ENCODE assay signal across 23 cellular contexts in the genomic region with DNA sequence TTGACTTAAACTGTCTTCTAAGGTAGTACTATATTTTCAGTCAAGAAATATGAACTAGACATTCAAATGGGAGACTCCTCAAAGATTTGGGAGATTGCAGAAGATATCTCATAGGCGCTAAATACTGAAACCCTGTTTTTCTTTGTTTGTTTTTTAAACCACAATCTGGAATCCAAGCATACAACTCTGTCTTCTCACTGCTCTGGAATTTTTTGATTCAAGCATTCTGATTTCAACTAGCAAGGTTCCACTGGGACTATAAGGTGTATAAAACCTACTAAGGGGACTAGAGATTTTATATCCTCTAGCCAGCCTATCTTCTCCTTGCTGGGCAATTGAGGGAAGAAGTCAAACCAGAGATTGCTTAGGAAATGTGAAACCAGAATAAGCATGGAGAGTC.
DNase-seq lines count a peak whose midpoint lies in the region; ATAC-seq, FAIRE-seq and TF ChIP-seq lines count a peak whose summit lies in the region.
"Had no signal": no experiment of that assay in that cellular context is flagged by ENCODE, and none has a peak within 500 bp of the region (broad histone marks: within the 10 kb centered on the region; RNA-seq: fewer than 3 reads in every experiment).

No MANE protein-coding gene starts in this region.

- no peaks in the 10 kb centered on the region for H3K36me3 ChIP-seq in astrocyte (ENCODE audit: insufficient read depth, low read length)
- H3K36me3 ChIP-seq: breast epithelium, ovary, Peyer's patch had no signal

- no peak overlapping the region for H3K27ac Mint-ChIP-seq in astrocyte (ENCODE audit: unreplicated experiment)
- H3K27ac Mint-ChIP-seq in activated T-helper 1 cell treated with anti-CD3 and anti-CD28 coated beads, Interleukin-12 subunit alpha, Interleukin-12 subunit beta, Interleukin-2, Interleukin-4 antibody, amounts not matched to agents 30 ng/mL and 10 ng/mL and 1 ng/mL, durations not matched to agents 14 hours and 24 hours and 36 hours, result no peak overlapping the region
- H3K27ac Mint-ChIP-seq: mesothelial cell of epicardium, WTC11 had no signal

- H3K4me3 ChIP-seq in astrocyte (ENCODE audit: insufficient read depth, low read depth, low read length), result no peak overlapping the region
- H3K4me3 ChIP-seq: A549, breast epithelium, ovary, Peyer's patch had no signal

- H3K9ac ChIP-seq in astrocyte (ENCODE audit: low read length), result no peak overlapping the region

- no peak overlapping the region for H2AFZ ChIP-seq in astrocyte (ENCODE audit: low read depth, low read length)

- H3K9me3 Mint-ChIP-seq in astrocyte (ENCODE audit: unreplicated experiment), result no peaks in the 10 kb centered on the region
- H3K9me3 Mint-ChIP-seq in activated T-helper 1 cell treated with anti-CD3 and anti-CD28 coated beads, Interleukin-12 subunit alpha, Interleukin-12 subunit beta, Interleukin-2, Interleukin-4 antibody, amounts not matched to agents 30 ng/mL and 10 ng/mL and 1 ng/mL, durations not matched to agents 14 hours and 24 hours and 36 hours, result peaks cover 20% of the 10 kb centered on the region

- in situ Hi-C loops in ACHN (cut with HindIII; ENCODE audit: low pct_ligation_motif_present, low pct_unique_long_range_greater_than_20kb, low sequenced_read_pairs), result no loop called here

- H3K27ac ChIP-seq in astrocyte (ENCODE audit: low read depth, low read length), result no peak overlapping the region
- H3K27ac ChIP-seq: breast epithelium, ovary, Peyer's patch had no signal

- H3K27me3 ChIP-seq in astrocyte (ENCODE audit: insufficient read depth, low read length), result no peaks in the 10 kb centered on the region
- H3K27me3 ChIP-seq: breast epithelium, ovary, Peyer's patch had no signal

- no peak for TF ChIP-seq CTCF in astrocyte (IDR thresholded peaks at IDR 0.05; ENCODE audit: insufficient read depth, low read depth, low read length)

- H3K27me3 Mint-ChIP-seq in astrocyte (ENCODE audit: low read depth, unreplicated experiment), result no peaks in the 10 kb centered on the region
- no peaks in the 10 kb centered on the region for H3K27me3 Mint-ChIP-seq in activated T-helper 1 cell treated with anti-CD3 and anti-CD28 coated beads, Interleukin-12 subunit alpha, Interleukin-12 subunit beta, Interleukin-2, Interleukin-4 antibody, amounts not matched to agents 30 ng/mL and 10 ng/mL and 1 ng/mL, durations not matched to agents 14 hours and 24 hours and 36 hours (ENCODE audit: insufficient read depth)

- H3K4me1 ChIP-seq in astrocyte (ENCODE audit: insufficient read depth, low read length), result peaks cover 3% of the 10 kb centered on the region

- FAIRE-seq in astrocyte (lab: Jason Lieb, UNC), result peak; percentile 79
- FAIRE-seq: A549, islet of Langerhans had no signal

- ATAC-seq in GM21737 (IDR thresholded peaks at IDR 0.05; ENCODE audit: unreplicated experiment), result no peak
- ATAC-seq: A549, WTC11 had no signal

- H3K4me3 Mint-ChIP-seq in astrocyte (ENCODE audit: unreplicated experiment), result no peak overlapping the region
- no peak overlapping the region for H3K4me3 Mint-ChIP-seq in activated T-helper 1 cell treated with anti-CD3 and anti-CD28 coated beads, Interleukin-12 subunit alpha, Interleukin-12 subunit beta, Interleukin-2, Interleukin-4 antibody, amounts not matched to agents 30 ng/mL and 10 ng/mL and 1 ng/mL, durations not matched to agents 14 hours and 24 hours and 36 hours
- H3K4me3 Mint-ChIP-seq: mesothelial cell of epicardium, WTC11 had no signal

- H3K79me2 ChIP-seq in astrocyte (ENCODE audit: insufficient read depth, low read length), result no peaks in the 10 kb centered on the region

- H3K9me3 ChIP-seq in astrocyte (ENCODE audit: insufficient read depth, low read depth, low read length), result no peaks in the 10 kb centered on the region
- H3K9me3 ChIP-seq: A549, breast epithelium, ovary, Peyer's patch had no signal

- H3K36me3 Mint-ChIP-seq in astrocyte (ENCODE audit: low read depth, unreplicated experiment), result no peaks in the 10 kb centered on the region
- H3K36me3 Mint-ChIP-seq in activated T-helper 1 cell treated with anti-CD3 and anti-CD28 coated beads, Interleukin-12 subunit alpha, Interleukin-12 subunit beta, Interleukin-2, Interleukin-4 antibody, amounts not matched to agents 30 ng/mL and 10 ng/mL and 1 ng/mL, durations not matched to agents 14 hours and 24 hours and 36 hours (ENCODE audit: low read depth), result peaks cover 24% of the 10 kb centered on the region
- H3K36me3 Mint-ChIP-seq: WTC11 had no signal

- DNase-seq in ACHN (peak; percentile 32), HS-27A (ENCODE audit: low read depth) (peak; percentile 15), astrocyte (ENCODE audit: low read depth) (peak; percentile 64), kidney glomerular epithelial cell (lab: John Stamatoyannopoulos, UW) (peak; percentile 59), NCI-H128 (lab: John Stamatoyannopoulos, UW; ENCODE audit: unreplicated experiment) (no peak), HuH-7.5 (ENCODE audit: low spot score) (no peak)
- no peak for DNase-seq in activated T-helper 1 cell treated with anti-CD3 and anti-CD28 coated beads, Interleukin-12 subunit alpha, Interleukin-12 subunit beta, Interleukin-2, Interleukin-4 antibody, amounts not matched to agents 30 ng/mL and 10 ng/mL and 1 ng/mL, durations not matched to agents 14 hours and 24 hours and 36 hours (ENCODE audit: low spot score)
- DNase-seq: activated CD8-positive, alpha-beta memory T cell treated with anti-CD3 and anti-CD28 coated beads for 24 hours; Caco-2; effector CD8-positive, alpha-beta T cell; Karpas-422; NCI-H146; NCI-H510A; ovary; Peyer's patch; stimulated activated CD4-positive, alpha-beta T cell treated with anti-CD3 and anti-CD28 coated beads, Interleukin-15, amount 100 ng/mL, for 24 hours; SW 1271 had no signal

- intact Hi-C loops in activated T-helper 1 cell treated with anti-CD3 and anti-CD28 coated beads, Interleukin-12 subunit alpha, Interleukin-12 subunit beta, Interleukin-2, Interleukin-4 antibody, amounts not matched to agents 30 ng/mL and 10 ng/mL and 1 ng/mL, durations not matched to agents 14 hours and 24 hours and 36 hours (cut with micrococcal nuclease), result no loop called here

- peak overlapping the region; percentile 18 for H3K4me2 ChIP-seq in astrocyte (ENCODE audit: low read length)
- H3K4me2 ChIP-seq: A549 had no signal

- H3K4me1 Mint-ChIP-seq in astrocyte (ENCODE audit: low read depth, unreplicated experiment), result peaks cover 13% of the 10 kb centered on the region
- H3K4me1 Mint-ChIP-seq in activated T-helper 1 cell treated with anti-CD3 and anti-CD28 coated beads, Interleukin-12 subunit alpha, Interleukin-12 subunit beta, Interleukin-2, Interleukin-4 antibody, amounts not matched to agents 30 ng/mL and 10 ng/mL and 1 ng/mL, durations not matched to agents 14 hours and 24 hours and 36 hours (ENCODE audit: low read depth), result peaks cover 59% of the 10 kb centered on the region

- H4K20me1 ChIP-seq in astrocyte (ENCODE audit: insufficient read depth, low read length), result no peaks in the 10 kb centered on the region

Comparison
In these comparisons a context has a peak if more than half of its experiments do, and no peak if none do; other contexts are left out.
1. DNase-seq: peak in ACHN (single experiment), HS-27A (single experiment), astrocyte (single experiment) and kidney glomerular epithelial cell (single experiment); none in NCI-H128 (single experiment), HuH-7.5 (single experiment) and activated T-helper 1 cell treated with anti-CD3 and anti-CD28 coated beads, Interleukin-12 subunit alpha, Interleukin-12 subunit beta, Interleukin-2, Interleukin-4 antibody, amounts not matched to agents 30 ng/mL and 10 ng/mL and 1 ng/mL, durations not matched to agents 14 hours and 24 hours and 36 hours (single experiment).